ENCODE assay signal across 24 cellular contexts in genomic region chr14:24261256-24261968, GRCh38. TPM values are rescaled to one million over a fixed set of nuclear protein-coding genes. Genes with fewer than 3 reads are reported as not detected.
DNase-seq lines count a peak whose midpoint lies in the region; ATAC-seq, FAIRE-seq and TF ChIP-seq lines count a peak whose summit lies in the region.
"Had no signal": no experiment of that assay in that cellular context is flagged by ENCODE, and none has a peak within 500 bp of the region (broad histone marks: within the 10 kb centered on the region; RNA-seq: fewer than 3 reads in every experiment).

No MANE protein-coding gene starts in this region.

- H3K27me3 ChIP-seq in bronchial epithelial cell (ENCODE audit: control insufficient read depth, insufficient read depth, low read length), result no peaks in the 10 kb centered on the region
- H3K27me3 ChIP-seq: BLaER1 had no signal

- CTCF ChIA-PET in RWPE1 (lab: Yijun Ruan, JAX), result interaction anchor here (0.6 kb wide), 1 partner anchor 19 kb away, joined by 3 read pairs; no protein-coding TSS in a partner anchor

- peaks cover 0 to 10% of the 10 kb centered on the region in 2 donors for H3K36me3 Mint-ChIP-seq in naive B cell

- FAIRE-seq in bronchial epithelial cell (lab: Jason Lieb, UNC), result no peak
- FAIRE-seq in H54 (lab: Jason Lieb, UNC), result no peak
- FAIRE-seq: HTR-8/SVneo, RCC 7860 had no signal

- peak overlapping the region in 4 of 6 donors; percentile 12 to 80 (median 60) for H3K27ac Mint-ChIP-seq in naive B cell
- H3K27ac Mint-ChIP-seq: HFFc6, IgD-negative memory B cell had no signal

- no peak for DNase-seq in RWPE1 (ENCODE audit: low spot score)
- DNase-seq in bronchial epithelial cell (ENCODE audit: low read depth), result no peak
- DNase-seq in naive B cell, result no peak
- DNase-seq in H54 (ENCODE audit: insufficient read length, low spot score), result no peak
- DNase-seq in NCI-H524 treated with DMSO at 0.1 percent for 48 hours (lab: John Stamatoyannopoulos, UW), result no peak
- DNase-seq: Caco-2; CD4-positive, alpha-beta memory T cell; DMS 273 treated with DMSO at 0.1 percent for 48 hours; DMS79 treated with DMSO at 0.1 percent for 48 hours; H9; HFFc6; MV-4-11; NCI-H1105 treated with DMSO at 0.1 percent for 48 hours; NCI-H2081; NCI-H2171; NCI-H526; OCI-M1; Right ventricle myocardium superior had no signal

- TF ChIP-seq POLR2A in H54 (IDR thresholded peaks at IDR 0.05; ENCODE audit: low read depth, low read length), result no peak

- no peak for TF ChIP-seq CTCF in RWPE1 (conservative IDR thresholded peaks at IDR 0.05; ENCODE audit: low read depth)
- no peak for TF ChIP-seq CTCF in bronchial epithelial cell (IDR thresholded peaks at IDR 0.05; ENCODE audit: insufficient read depth, low read length, severe bottlenecking)

- H3K4me3 ChIP-seq in bronchial epithelial cell (ENCODE audit: low read depth, low read length) (peak overlapping the region; percentile 29), skin epidermis (peak overlapping the region in 5 of 7 experiments; percentile 1 to 23 (median 7))
- H3K4me3 ChIP-seq: BLaER1 had no signal

- POLR2A ChIA-PET in RWPE1 (lab: Yijun Ruan, JAX; ENCODE audit: low non-redundant PET), result interaction anchor here (0.6 to 1.8 kb wide), 3 partner anchors 14 to 22 kb away, joined by 3 to 5 read pairs (median 3); partner anchors contain the start of gene TINF2

- H3K4me3 Mint-ChIP-seq in naive B cell, result no peak overlapping the region
- H3K4me3 Mint-ChIP-seq: CD4-positive, alpha-beta memory T cell; H9; HFFc6; IgD-negative memory B cell had no signal

- H3K27me3 Mint-ChIP-seq in naive B cell, result no peaks in the 10 kb centered on the region
- H3K27me3 Mint-ChIP-seq: CD4-positive, alpha-beta memory T cell; IgD-negative memory B cell had no signal

- H3K9me3 Mint-ChIP-seq in naive B cell, result no peaks in the 10 kb centered on the region
- H3K9me3 Mint-ChIP-seq: CD4-positive, alpha-beta memory T cell; H9; HFFc6; IgD-negative memory B cell had no signal

- peaks cover 22% of the 10 kb centered on the region for H3K36me3 ChIP-seq in bronchial epithelial cell (ENCODE audit: control insufficient read depth, insufficient read depth, low read length)

- peaks cover 0 to 4% (median 0%) of the 10 kb centered on the region in 3 donors for H3K4me1 Mint-ChIP-seq in naive B cell
- H3K4me1 Mint-ChIP-seq: CD4-positive, alpha-beta memory T cell; H9 had no signal

- ATAC-seq in naive B cell (ENCODE audit: low read depth in 2 of 2) (no peak), GM21526 (IDR thresholded peaks at IDR 0.05; ENCODE audit: low FRiP score, unreplicated experiment) (no peak)

- H3K27ac ChIP-seq in RWPE1 (peak overlapping the region; percentile 96), skin epidermis (peak overlapping the region in 11 of 21 experiments; percentile 11 to 82 (median 45))
- H3K27ac ChIP-seq: BLaER1 had no signal

RNA-seq across cellular contexts. Expression of gene TGM1, which starts 1.6 kb away (rescaled TPM):
- 88.7 and 382 TPM in 2 replicates for total RNA-seq in bronchial epithelial cell
- polyA plus RNA-seq in naive B cell (ENCODE audit: low read depth in 6 of 6), result not detected
- polyA plus RNA-seq: IgD-negative memory B cell had no signal

RNA-seq across cellular contexts. Expression of gene RABGGTA, which starts 10.0 kb away (rescaled TPM):
- total RNA-seq in bronchial epithelial cell, result 32.6 and 58.9 TPM in 2 replicates
- polyA plus RNA-seq in naive B cell (ENCODE audit: low read depth in 6 of 6), result 10 to 100 TPM; 22.2 to 36.2 (median 22.8) TPM

RNA-seq across cellular contexts. Expression of gene TINF2, which starts 19.0 kb away (rescaled TPM):
- total RNA-seq in bronchial epithelial cell, result 48.7 and 91.9 TPM in 2 replicates
- polyA plus RNA-seq in naive B cell (ENCODE audit: low read depth in 6 of 6), result 100 to 1,000 TPM; 238 to 289 (median 254) TPM

RNA-seq across cellular contexts. Expression of gene GMPR2, which starts 28.7 kb away (rescaled TPM):
- 80.6 and 98.7 TPM in 2 replicates for total RNA-seq in bronchial epithelial cell
- polyA plus RNA-seq in naive B cell (ENCODE audit: low read depth in 6 of 6), result 100 to 1,000 TPM in 3 of 6 donors, 10 to 100 TPM in 3; 90.3 to 120 (median 99.2) TPM

RNA-seq across cellular contexts. Expression of gene NEDD8, which starts 29.2 kb away (rescaled TPM):
- 131 and 330 TPM in 2 replicates for total RNA-seq in bronchial epithelial cell
- polyA plus RNA-seq in naive B cell (ENCODE audit: low read depth in 6 of 6), result 100 to 1,000 TPM; 306 to 385 (median 326) TPM
